8 cellular contexts compared by ENCODE assay signal in the genomic region with DNA sequence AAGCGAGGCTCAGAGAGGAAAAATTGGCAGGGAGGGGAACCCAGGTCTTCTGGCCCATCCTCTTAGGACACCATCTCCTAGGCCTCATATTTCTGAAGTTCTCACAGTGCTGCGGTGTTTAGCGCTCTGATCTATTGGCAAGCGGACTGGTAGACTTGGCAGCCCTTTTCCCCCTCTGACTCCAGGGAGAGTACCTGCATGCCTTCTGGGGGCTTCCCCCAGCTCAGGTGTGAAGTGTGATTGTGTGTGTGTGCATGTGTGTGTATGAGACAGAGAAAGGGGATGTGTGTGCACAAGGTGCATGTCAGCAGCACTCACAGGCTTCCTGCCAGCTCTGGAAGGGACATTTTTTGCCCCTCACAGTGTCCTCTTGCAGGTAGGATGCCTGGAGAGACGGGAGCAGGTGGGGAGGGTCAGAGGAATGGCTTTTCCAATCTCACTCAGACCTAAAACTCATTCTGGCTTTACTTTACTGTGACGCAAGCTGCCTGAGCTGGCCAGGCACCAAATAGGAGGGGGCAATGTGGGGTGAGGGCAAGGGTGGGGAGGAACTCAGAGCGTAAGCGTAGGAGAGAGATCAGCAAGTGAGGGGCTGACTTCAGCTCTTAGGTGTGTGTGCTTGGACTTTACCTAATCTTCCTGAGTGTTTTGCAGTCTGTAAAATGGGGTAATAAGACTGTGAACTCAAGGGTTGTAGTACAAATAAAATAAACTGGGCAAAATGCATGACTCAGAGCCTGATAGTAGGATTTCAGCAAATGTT. TPM values are rescaled to one million over a fixed set of nuclear protein-coding genes. Genes with fewer than 3 reads are reported as not detected.
A peak's percentile ranks its signal among the peaks of the same experiment; 100 is the strongest.
DNase-seq lines count a peak whose midpoint lies in the region; ATAC-seq and TF ChIP-seq lines count a peak whose summit lies in the region.
"Had no signal": no experiment of that assay in that cellular context is flagged by ENCODE, and none has a peak within 500 bp of the region (broad histone marks: within the 10 kb centered on the region; RNA-seq: fewer than 3 reads in every experiment).

No MANE protein-coding gene starts in this region.

- no peak overlapping the region for H2BK120ac ChIP-seq in IMR-90 (ENCODE audit: low read depth, low read length)

- H2AFZ ChIP-seq in IMR-90 (replicated peaks; ENCODE audit: low read length, poor library complexity) = no peak overlapping the region
- H2AFZ ChIP-seq in mammary epithelial cell (ENCODE audit: low read depth, low read length) = no peak overlapping the region

- 62% methylated on average over 2 of the region's 8 CpGs; no CpG with 5 or more reads in 1 of the 2 experiments for WGBS in IMR-90 (ENCODE audit: extremely low coverage in 2 of 2, insufficient read length in 1 of 2), 2 experiments
- 93% methylated on average over 7 of the region's 8 CpGs for WGBS in mammary epithelial cell (ENCODE audit: low coverage, missing lambda C conversion rate)

- H3K4me3 ChIP-seq in IMR-90 (ENCODE audit: insufficient read depth, low read depth, low read length) (no peak overlapping the region), mammary epithelial cell (replicated peaks in 1 of 3; ENCODE audit: insufficient read depth in 1 of 3, low read depth in 2 of 3, low read length in 3 of 3) (no peak overlapping the region)

- peak overlapping the region; percentile 43; the same call in 1 of the 2 replicates for H2AK5ac ChIP-seq in IMR-90 (ENCODE audit: low read depth, low read length)

- dilution Hi-C loops in IMR-90 (cut with HindIII; ENCODE audit: low sequenced_read_pairs, unreplicated experiment) = no loop called here
- dilution Hi-C loops in mammary epithelial cell (cut with HindIII; ENCODE audit: low sequenced_read_pairs) = no loop called here

- H4K8ac ChIP-seq in IMR-90 (ENCODE audit: low read depth in 2 of 2, low read length in 2 of 2) = no peak overlapping the region

- CTCF ChIA-PET in IMR-90 (lab: Yijun Ruan, JAX) (no interaction called here), mammary epithelial cell (lab: Charles Lee; ENCODE audit: low non-redundant PET) (no interaction called here)

- H2BK15ac ChIP-seq in IMR-90 (ENCODE audit: low read depth, low read length) = no peak overlapping the region

- no peak overlapping the region for H2BK20ac ChIP-seq in IMR-90 (ENCODE audit: low read depth, low read length)

- TF ChIP-seq CTCF in IMR-90 (conservative IDR thresholded peaks at IDR 0.05; ENCODE audit: low read depth, low read length) (no peak), mammary epithelial cell (conservative IDR thresholded peaks at IDR 0.05 in 1 of 2, IDR thresholded peaks at IDR 0.05 in 1 of 2; ENCODE audit: extremely low read depth in 1 of 2, insufficient read depth in 1 of 2, low read depth in 1 of 2, low read length in 2 of 2) (no peak), nephron progenitor cell (IDR thresholded peaks at IDR 0.05) (no peak)

- intact Hi-C loops in IMR-90 (cut with micrococcal nuclease) = no loop called here
- intact Hi-C loops in mammary epithelial cell (cut with micrococcal nuclease) = no loop called here

- H3K14ac ChIP-seq in IMR-90 (replicated peaks; ENCODE audit: low read depth, low read length) = no peak overlapping the region

- no peak overlapping the region for H3K18ac ChIP-seq in IMR-90 (ENCODE audit: low read depth, low read length)

- no TSS peak for BruUV-seq in IMR-90 (replicated peaks; lab: Mats Ljungman, UMichigan)
- BruUV-seq in mammary epithelial cell (replicated peaks; lab: Mats Ljungman, UMichigan) = no TSS peak

- H3K4me2 ChIP-seq in IMR-90 (ENCODE audit: low read depth, low read length) (no peak overlapping the region), mammary epithelial cell (ENCODE audit: insufficient read depth, low read depth, low read length) (peak overlapping the region; percentile 18)

- H3K27me3 Mint-ChIP-seq in nephron progenitor cell (ENCODE audit: low read depth, poor library complexity) = peaks cover 3% of the 10 kb centered on the region

- H3K4me3 Mint-ChIP-seq in nephron progenitor cell = no peak overlapping the region

- no peak overlapping the region for H3K27ac ChIP-seq in IMR-90 (ENCODE audit: insufficient read depth, low read length)
- H3K27ac ChIP-seq in mammary epithelial cell (ENCODE audit: insufficient read depth, low read depth, low read length) = no peak overlapping the region

- no peaks in the 10 kb centered on the region for H3K27me3 ChIP-seq in IMR-90 (ENCODE audit: control insufficient read depth, insufficient read depth, low read length)
- H3K27me3 ChIP-seq in mammary epithelial cell (ENCODE audit: insufficient read depth, low read length) = no peaks in the 10 kb centered on the region

- H3K4ac ChIP-seq in IMR-90 (ENCODE audit: low read depth, low read length) = no peak overlapping the region

- peaks cover 13% of the 10 kb centered on the region for H3K36me3 Mint-ChIP-seq in nephron progenitor cell (ENCODE audit: low read depth)

- H4K20me1 ChIP-seq in IMR-90 (ENCODE audit: insufficient read depth, low read length) = peaks cover 2% of the 10 kb centered on the region; the same call in 1 of the 2 replicates
- H4K20me1 ChIP-seq in mammary epithelial cell (ENCODE audit: insufficient read depth, low read length) = no peaks in the 10 kb centered on the region

- H3K9me3 Mint-ChIP-seq in nephron progenitor cell = no peaks in the 10 kb centered on the region

- H2BK5ac ChIP-seq in IMR-90 (ENCODE audit: low read depth, low read length, poor library complexity, severe bottlenecking) = no peak overlapping the region

- peaks cover 5% of the 10 kb centered on the region for H3K4me1 Mint-ChIP-seq in nephron progenitor cell

- H2AK9ac ChIP-seq in IMR-90 (replicated peaks; ENCODE audit: low read depth, low read length, poor library complexity) = no peak overlapping the region

- peaks cover 13% of the 10 kb centered on the region for H3K4me1 ChIP-seq in IMR-90 (ENCODE audit: control insufficient read depth, insufficient read depth, low read length)
- peaks cover 46% of the 10 kb centered on the region for H3K4me1 ChIP-seq in mammary epithelial cell (ENCODE audit: insufficient read depth, low read length)

- H3K9me1 ChIP-seq in IMR-90 (ENCODE audit: insufficient read depth, low read length) = peaks cover 17% of the 10 kb centered on the region

- H3K79me1 ChIP-seq in IMR-90 (ENCODE audit: low read depth in 1 of 2, low read length in 2 of 2) = peaks cover 12 to 43% of the 10 kb centered on the region in 2 experiments

- H3K79me2 ChIP-seq in mammary epithelial cell (ENCODE audit: insufficient read depth, low read length) = peaks cover 7% of the 10 kb centered on the region

- no peak overlapping the region for H4K5ac ChIP-seq in IMR-90 (ENCODE audit: low read depth, low read length)

- no peak for DNase-seq in IMR-90
- no peak for DNase-seq in mammary epithelial cell
- DNase-seq in nephron progenitor cell = no peak
- no peak for DNase-seq in NCI-H82 treated with DMSO at 0.1 percent for 48 hours (lab: John Stamatoyannopoulos, UW; ENCODE audit: unreplicated experiment)
- DNase-seq: NCI-H2171 treated with DMSO at 0.1 percent for 48 hours had no signal

- no peak overlapping the region for H4K91ac ChIP-seq in IMR-90 (ENCODE audit: insufficient read depth, low read depth, low read length)

- H3K23ac ChIP-seq in IMR-90 (ENCODE audit: low read depth, low read length) = no peak overlapping the region

- POLR2A ChIA-PET in IMR-90 (lab: Charles Lee; ENCODE audit: unreplicated experiment) = no interaction called here

- H3K9me3 ChIP-seq in IMR-90 (ENCODE audit: control insufficient read depth, insufficient read depth, low read length) = no peaks in the 10 kb centered on the region
- H3K9me3 ChIP-seq in mammary epithelial cell (replicated peaks; ENCODE audit: insufficient read depth, low read length) = no peaks in the 10 kb centered on the region

- no peak overlapping the region for H3K56ac ChIP-seq in IMR-90 (ENCODE audit: extremely low read depth, insufficient read depth, low read length)

- no peak for ATAC-seq in IMR-90 (ENCODE audit: low read depth)
- no peak for ATAC-seq in GM19023 (IDR thresholded peaks at IDR 0.05; ENCODE audit: unreplicated experiment)
- no peak for ATAC-seq in HG03354 (IDR thresholded peaks at IDR 0.05; ENCODE audit: poor library complexity, severe bottlenecking, unreplicated experiment)

- no peak for TF ChIP-seq RAD21 in IMR-90 (IDR thresholded peaks at IDR 0.05; ENCODE audit: low read length)

- H3K9ac ChIP-seq in IMR-90 (ENCODE audit: low read depth, low read length) (no peak overlapping the region), mammary epithelial cell (ENCODE audit: insufficient read depth, low read length) (no peak overlapping the region)

- no peak for TF ChIP-seq POLR2A in IMR-90 (IDR thresholded peaks at IDR 0.05; ENCODE audit: low read depth, low read length)

- H3K36me3 ChIP-seq in IMR-90 (ENCODE audit: control insufficient read depth, insufficient read depth, low read length) (peaks cover 3% of the 10 kb centered on the region), mammary epithelial cell (ENCODE audit: insufficient read depth, low read length) (peaks cover 3% of the 10 kb centered on the region)

- peak overlapping the region; percentile 40 for H3K27ac Mint-ChIP-seq in nephron progenitor cell

- in situ Hi-C loops in IMR-90 (cut with MboI; ENCODE audit: low sequenced_read_pairs) (no loop called here), mammary epithelial cell (cut with MboI; ENCODE audit: low sequenced_read_pairs in 2 of 2) (no loop called here)

RNA-seq across cellular contexts. Expression of gene IL17RE, which starts 4.0 kb away (rescaled TPM):
- 0.90 and 1.1 TPM in 2 replicates for total RNA-seq in IMR-90 (2012; rRNA removed)
- 7.2 and 8.6 TPM in 2 replicates for polyA plus RNA-seq in IMR-90 (2012; rRNA removed)
- polyA plus RNA-seq in IMR-90 (2012; cell fraction: cytosol; rRNA removed) = 2.9 and 4.4 TPM in 2 replicates
- 14.6 and 32.4 TPM in 2 replicates for polyA plus RNA-seq in IMR-90 (2012; cell fraction: nucleus; rRNA removed; ENCODE audit: low replicate concordance)
- 10 to 100 TPM; 10.6 to 13.3 TPM for total RNA-seq in mammary epithelial cell
- 10.2 TPM for polyA plus RNA-seq in mammary epithelial cell
- 18.0 TPM for polyA minus RNA-seq in mammary epithelial cell

RNA-seq across cellular contexts. Expression of gene JAGN1, which starts 8.2 kb away (rescaled TPM):
- total RNA-seq in IMR-90 (2012; rRNA removed) = 39.3 and 40.5 TPM in 2 replicates
- 30.3 and 32.7 TPM in 2 replicates for polyA plus RNA-seq in IMR-90 (2012; rRNA removed)
- polyA plus RNA-seq in IMR-90 (2012; cell fraction: cytosol; rRNA removed) = 17.6 and 44.6 TPM in 2 replicates
- polyA plus RNA-seq in IMR-90 (2012; cell fraction: nucleus; rRNA removed; ENCODE audit: low replicate concordance) = 8.8 and 13.0 TPM in 2 replicates
- total RNA-seq in mammary epithelial cell = 10 to 100 TPM; 32.3 to 34.7 TPM
- 63.6 TPM for polyA plus RNA-seq in mammary epithelial cell
- polyA minus RNA-seq in mammary epithelial cell = 73.5 TPM

RNA-seq across cellular contexts. Expression of gene IL17RC, which starts 18.2 kb away (rescaled TPM):
- 18.9 and 20.8 TPM in 2 replicates for total RNA-seq in IMR-90 (2012; rRNA removed)
- 28.3 and 29.9 TPM in 2 replicates for polyA plus RNA-seq in IMR-90 (2012; rRNA removed)
- polyA plus RNA-seq in IMR-90 (2012; cell fraction: cytosol; rRNA removed) = 30.0 and 33.9 TPM in 2 replicates
- polyA plus RNA-seq in IMR-90 (2012; cell fraction: nucleus; rRNA removed; ENCODE audit: low replicate concordance) = 64.3 and 129 TPM in 2 replicates
- total RNA-seq in mammary epithelial cell = 10 to 100 TPM; 17.8 to 46.8 TPM
- 12.8 TPM for polyA plus RNA-seq in mammary epithelial cell
- polyA minus RNA-seq in mammary epithelial cell = 9.2 TPM

RNA-seq across cellular contexts. Expression of gene CIDEC, which starts 18.6 kb away (rescaled TPM):
- not detected in 2 replicates for total RNA-seq in IMR-90 (2012; rRNA removed)
- polyA plus RNA-seq in IMR-90 (2012; rRNA removed) = 0.09 TPM in 1 of 2 replicates, not detected in the other
- polyA plus RNA-seq in IMR-90 (2012; cell fraction: cytosol; rRNA removed) = 0.07 and 0.11 TPM in 2 replicates
- polyA plus RNA-seq in IMR-90 (2012; cell fraction: nucleus; rRNA removed; ENCODE audit: low replicate concordance) = not detected in 2 replicates
- under 1 TPM in 1 of 2 donors, not detected in 1; 0.17 TPM for total RNA-seq in mammary epithelial cell
- polyA plus RNA-seq in mammary epithelial cell = 0.06 TPM
- polyA minus RNA-seq in mammary epithelial cell = not detected
- total RNA-seq: endothelial cell of umbilical vein had no signal

RNA-seq across cellular contexts. Expression of gene CRELD1, which starts 35.0 kb away (rescaled TPM):
- total RNA-seq in IMR-90 (2012; rRNA removed) (8.6 and 9.4 TPM in 2 replicates), mammary epithelial cell (10 to 100 TPM; 12.6 to 18.2 TPM)
- polyA plus RNA-seq in IMR-90 (2012; rRNA removed) (25.2 and 25.7 TPM in 2 replicates), mammary epithelial cell (13.0 TPM)
- polyA plus RNA-seq in IMR-90 (2012; cell fraction: cytosol; rRNA removed) = 23.1 and 33.9 TPM in 2 replicates
- polyA plus RNA-seq in IMR-90 (2012; cell fraction: nucleus; rRNA removed; ENCODE audit: low replicate concordance) = 45.2 and 54.3 TPM in 2 replicates
- 13.6 TPM for polyA minus RNA-seq in mammary epithelial cell
